In genomic region chr2:173459363-173459762, GRCh38 we compare ENCODE assay signal across 12 cellular contexts.
"Had no signal": no experiment of that assay in that cellular context is flagged by ENCODE, and none has a peak within 500 bp of the region (broad histone marks: within the 10 kb centered on the region; RNA-seq: fewer than 3 reads in every experiment).

No MANE protein-coding gene starts in this region.

- H3K36me3 ChIP-seq: ovary, stomach, uterus had no signal

- H3K27ac ChIP-seq: ovary, stomach, uterus had no signal

- DNase-seq: activated CD4-positive, alpha-beta T cell treated with anti-CD3 and anti-CD28 coated beads for 4 hours; activated CD8-positive, alpha-beta memory T cell treated with anti-CD3 and anti-CD28 coated beads, Interleukin-2, amount 50 U/mL, for 48 hours; activated CD8-positive, alpha-beta T cell treated with anti-CD3 and anti-CD28 coated beads, Interleukin-2, amount 10 ng/mL, durations not matched to agents 7 days and 5 days; activated naive CD4-positive, alpha-beta T cell treated with Interleukin-2 at 50 U/mL for 16 hours; activated naive CD8-positive, alpha-beta T cell treated with anti-CD3 and anti-CD28 coated beads, Interleukin-2, amount 50 U/mL, for 24 hours; effector memory CD4-positive, alpha-beta T cell; erythroblast; ovary; small intestine; stomach; T1000; uterus had no signal

- H3K27me3 ChIP-seq: ovary, uterus had no signal

- H3K4me3 ChIP-seq: ovary, stomach, uterus had no signal

- FAIRE-seq: small intestine had no signal

- H3K9me3 ChIP-seq: ovary, stomach, uterus had no signal

- ATAC-seq: activated CD8-positive, alpha-beta T cell treated with anti-CD3 and anti-CD28 coated beads, Interleukin-2, amount 10 ng/mL, durations not matched to agents 7 days and 5 days; activated naive CD8-positive, alpha-beta T cell treated with anti-CD3 and anti-CD28 coated beads, Interleukin-2, amount 50 U/mL, for 24 hours had no signal

- H3K4me1 ChIP-seq: stomach, uterus had no signal
